ENCODE assay signal across 10 cellular contexts in the genomic region with DNA sequence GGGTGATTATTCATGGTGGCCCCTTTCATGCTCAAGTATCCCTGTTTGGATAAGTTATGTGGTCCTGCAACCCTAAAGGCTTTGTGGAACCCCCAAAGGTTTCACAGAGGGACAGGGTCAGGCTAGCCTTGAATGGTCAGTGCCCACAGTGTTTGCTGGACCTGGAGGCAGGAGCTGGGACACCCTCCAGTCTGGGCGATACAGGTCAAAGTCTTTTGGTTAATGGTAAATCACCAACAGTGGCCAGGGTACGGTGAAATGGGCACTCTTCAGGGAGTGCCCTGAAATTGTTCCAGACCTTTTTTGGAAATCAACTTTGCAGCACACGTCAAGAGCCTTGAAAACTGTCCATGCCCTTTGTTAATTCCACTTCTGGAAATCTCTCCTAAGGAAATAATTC. TPM values are rescaled to one million over a fixed set of nuclear protein-coding genes. Genes with fewer than 3 reads are reported as not detected.
"Had no signal": no experiment of that assay in that cellular context is flagged by ENCODE, and none has a peak within 500 bp of the region (broad histone marks: within the 10 kb centered on the region; RNA-seq: fewer than 3 reads in every experiment).

No MANE protein-coding gene starts in this region.

RNA-seq across cellular contexts. Expression of a gene that starts 8.7 kb away (rescaled TPM):
- total RNA-seq: dermis microvascular lymphatic vessel endothelial cell, esophagus squamous epithelium, gastrocnemius medialis, glomerular endothelial cell, heart right ventricle, kidney epithelial cell, left ventricle myocardium superior, lung microvascular endothelial cell, mesenteric fat pad, mesothelial cell of epicardium had no signal
- polyA plus RNA-seq: heart right ventricle had no signal
